8 cellular contexts compared by ENCODE assay signal in the genomic region with DNA sequence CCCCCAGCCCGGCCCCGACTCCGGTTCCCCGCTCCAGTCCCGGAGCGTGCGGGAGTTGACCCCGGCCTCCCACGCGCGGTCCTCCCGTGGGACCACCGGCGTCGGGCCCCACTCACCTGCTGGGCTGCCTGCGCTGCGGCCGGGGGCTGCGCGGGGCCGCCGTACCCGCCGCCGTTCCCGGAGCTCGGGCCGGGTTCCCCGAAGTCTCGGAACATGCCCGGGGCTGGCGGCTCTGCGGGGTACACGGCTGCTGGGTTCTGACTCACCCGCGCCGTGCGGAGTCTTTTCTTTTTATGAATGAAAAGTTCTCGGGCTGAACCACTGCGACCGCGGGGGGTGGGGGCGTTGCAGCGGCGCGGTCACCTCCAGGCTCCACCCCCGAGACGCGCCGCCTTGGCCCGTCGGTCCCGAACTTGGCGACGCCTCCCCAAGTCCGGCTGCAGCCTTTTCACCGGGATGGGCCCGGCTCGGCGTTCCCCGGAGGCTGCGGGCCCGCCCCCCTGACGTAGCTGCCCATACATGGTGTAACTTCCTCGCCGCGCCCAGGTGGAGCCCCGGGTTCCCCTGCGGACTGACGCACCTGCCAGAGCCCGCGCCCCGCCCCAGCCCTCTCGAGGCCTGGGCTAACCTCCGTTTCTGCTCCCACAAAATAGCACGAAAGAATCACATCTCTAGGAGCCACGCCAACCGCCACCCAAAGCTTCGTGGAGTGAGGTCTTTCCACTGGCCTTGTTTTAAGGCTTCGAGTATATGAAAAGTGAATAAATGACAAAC. TPM values are rescaled to one million over a fixed set of nuclear protein-coding genes. Genes with fewer than 3 reads are reported as not detected.
DNase-seq lines count a peak whose midpoint lies in the region; ATAC-seq and TF ChIP-seq lines count a peak whose summit lies in the region.

A gene (minus strand): TSS at position 264 of the 774 bp plus-strand sequence. CDS start 49 bp downstream, at position 215.

- DNase-seq in AG09309 (ENCODE audit: low read depth) (peak; percentile 86), NCI-H748 treated with DMSO at 0.1 percent for 48 hours (lab: John Stamatoyannopoulos, UW) (peak; percentile 61), midbrain (lab: John Stamatoyannopoulos, UW) (peak; percentile 23)
- peak; percentile 93 for DNase-seq in activated CD8-positive, alpha-beta memory T cell treated with anti-CD3 and anti-CD28 coated beads, Interleukin-2, amount 50 U/mL, for 1 hour (ENCODE audit: extremely low read depth)
- DNase-seq in stimulated activated CD8-positive, alpha-beta memory T cell treated with anti-CD3 and anti-CD28 coated beads, Interleukin-15, amount 100 ng/mL, for 4 hours (ENCODE audit: low read depth in 2 of 2): peak; percentile 90 to 91

- peak within 1 kb of the TSS; percentile 100 for H3K4me3 ChIP-seq in AG09309 (ENCODE audit: control insufficient read depth, low read depth, low read length)

- peak; percentile 54 for ATAC-seq in GM18873 (IDR thresholded peaks at IDR 0.05; ENCODE audit: low FRiP score, unreplicated experiment)
- ATAC-seq in HG03108 (IDR thresholded peaks at IDR 0.05; ENCODE audit: unreplicated experiment): peak; percentile 76

- in situ Hi-C loops in endometrial microvascular endothelial cells (cut with HindIII; ENCODE audit: inconsistent ontology term, low pct_unique_long_range_greater_than_20kb, low sequenced_read_pairs): no loop called here

- no peak for TF ChIP-seq CTCF in AG09309 (IDR thresholded peaks at IDR 0.05; ENCODE audit: control insufficient read depth, insufficient read depth, low read depth, low read length, missing control alignments)

RNA-seq across cellular contexts. Expression of the gene that starts here (rescaled TPM):
- total RNA-seq in endometrial microvascular endothelial cells (ENCODE audit: inconsistent ontology term): 81.7 TPM

Comparison
In these comparisons a context has a peak if more than half of its experiments do, and no peak if none do; other contexts are left out.
1. Peak in every context shown above with its lines: DNase-seq, ATAC-seq and H3K4me3 ChIP-seq.
2. DNase-seq: peak in every context shown above with its lines; median percentile 93 in activated CD8-positive, alpha-beta memory T cell treated with anti-CD3 and anti-CD28 coated beads, Interleukin-2, amount 50 U/mL, for 1 hour; 90 in stimulated activated CD8-positive, alpha-beta memory T cell treated with anti-CD3 and anti-CD28 coated beads, Interleukin-15, amount 100 ng/mL, for 4 hours; 86 in AG09309; 61 in NCI-H748 treated with DMSO at 0.1 percent for 48 hours; 23 in midbrain.